Comparison of ENCODE assay signal across 9 cellular contexts in the genomic region with DNA sequence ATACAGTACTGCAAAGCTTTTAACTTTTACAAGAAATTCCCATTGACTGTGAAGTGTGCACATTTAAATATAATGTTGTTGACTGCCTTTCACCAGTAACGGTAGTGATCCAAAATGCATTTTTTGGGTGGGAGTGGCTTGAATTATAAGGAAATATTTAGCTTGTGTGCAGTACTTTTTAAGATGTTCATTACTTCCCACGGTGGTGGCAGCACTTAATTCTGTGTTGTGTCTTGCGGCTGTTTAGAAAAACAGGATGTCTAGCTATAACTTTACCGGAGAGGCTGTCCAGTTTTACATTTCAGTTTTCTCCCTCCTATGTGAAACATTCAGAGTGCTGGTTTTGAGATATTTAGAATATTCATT. TPM values are rescaled to one million over a fixed set of nuclear protein-coding genes. Genes with fewer than 3 reads are reported as not detected.
DNase-seq lines count a peak whose midpoint lies in the region; ATAC-seq and TF ChIP-seq lines count a peak whose summit lies in the region.
"Had no signal": no experiment of that assay in that cellular context is flagged by ENCODE, and none has a peak within 500 bp of the region (broad histone marks: within the 10 kb centered on the region; RNA-seq: fewer than 3 reads in every experiment).

No MANE protein-coding gene starts in this region.

- no peak for TF ChIP-seq CTCF in thoracic aorta (IDR thresholded peaks at IDR 0.05)

- peaks cover 34% of the 10 kb centered on the region for H3K36me3 Mint-ChIP-seq in activated CD4-positive, alpha-beta memory T cell treated with anti-CD3 and anti-CD28 coated beads, Interleukin-2, amount 10 ng/mL, durations not matched to agents 7 days and 5 days (ENCODE audit: low read depth)

- H3K27me3 ChIP-seq in iPS-18a (ENCODE audit: control insufficient read depth, insufficient read depth, low read length) (peaks cover 13% of the 10 kb centered on the region), thoracic aorta (replicated peaks; ENCODE audit: insufficient read depth) (no peaks in the 10 kb centered on the region)

- peak overlapping the region; percentile 84 for H3K4me3 Mint-ChIP-seq in activated CD4-positive, alpha-beta memory T cell treated with anti-CD3 and anti-CD28 coated beads, Interleukin-2, amount 10 ng/mL, durations not matched to agents 7 days and 5 days

- peaks cover 63% of the 10 kb centered on the region for H3K4me1 Mint-ChIP-seq in activated CD4-positive, alpha-beta memory T cell treated with anti-CD3 and anti-CD28 coated beads, Interleukin-2, amount 10 ng/mL, durations not matched to agents 7 days and 5 days

- peaks cover 2% of the 10 kb centered on the region for H3K27me3 Mint-ChIP-seq in activated CD4-positive, alpha-beta memory T cell treated with anti-CD3 and anti-CD28 coated beads, Interleukin-2, amount 10 ng/mL, durations not matched to agents 7 days and 5 days

- POLR2A ChIA-PET in activated CD4-positive, alpha-beta memory T cell treated with anti-CD3 and anti-CD28 coated beads, Interleukin-2, amount 10 ng/mL, durations not matched to agents 7 days and 5 days (lab: Charles Lee), result interaction anchor here (0.6 to 7.1 kb wide), 16 partner anchors 9 to 789 kb away, joined by 3 to 99 read pairs (median 8); a partner anchor contains a TSS

- H3K4me3 ChIP-seq in iPS-18a (ENCODE audit: low read length) (peak overlapping the region; percentile 85), thoracic aorta (peak overlapping the region; percentile 96)

- H3K36me3 ChIP-seq in iPS-18a (ENCODE audit: control insufficient read depth, low read depth, low read length) (peaks cover 3% of the 10 kb centered on the region), thoracic aorta (no peaks in the 10 kb centered on the region)
- H3K36me3 ChIP-seq: cardiac muscle cell had no signal

- DNase-seq in activated CD4-positive, alpha-beta T cell treated with anti-CD3 and anti-CD28 coated beads, Interleukin-2, amount 50 U/mL, for 1 hour, result peak; percentile 18
- no peak for DNase-seq in activated CD4-positive, alpha-beta T cell treated with anti-CD3 and anti-CD28 coated beads for 1 hour
- DNase-seq in activated CD4-positive, alpha-beta memory T cell treated with anti-CD3 and anti-CD28 coated beads, Interleukin-2, amount 10 ng/mL, durations not matched to agents 7 days and 5 days, result peak; percentile 38
- DNase-seq in thoracic aorta (ENCODE audit: low spot score) (no peak), pons (ENCODE audit: low spot score) (no peak), NCI-H2081 treated with DMSO at 0.1 percent for 48 hours (lab: John Stamatoyannopoulos, UW) (no peak)

- ATAC-seq in thoracic aorta (ENCODE audit: insufficient number of reproducible peaks, low FRiP score, low read depth) (no peak), HG02840 (IDR thresholded peaks at IDR 0.05; ENCODE audit: low FRiP score, unreplicated experiment) (no peak)

- no peak overlapping the region for H3K27ac ChIP-seq in iPS-18a (ENCODE audit: low read length)
- peak overlapping the region in 1 of 2 donors; percentile 27 for H3K27ac ChIP-seq in thoracic aorta
- H3K27ac ChIP-seq: cardiac muscle cell had no signal

- H3K27ac Mint-ChIP-seq in activated CD4-positive, alpha-beta memory T cell treated with anti-CD3 and anti-CD28 coated beads, Interleukin-2, amount 10 ng/mL, durations not matched to agents 7 days and 5 days, result peak overlapping the region; percentile 81

- no peaks in the 10 kb centered on the region for H3K9me3 Mint-ChIP-seq in activated CD4-positive, alpha-beta memory T cell treated with anti-CD3 and anti-CD28 coated beads, Interleukin-2, amount 10 ng/mL, durations not matched to agents 7 days and 5 days

- no peaks in the 10 kb centered on the region for H3K9me3 ChIP-seq in iPS-18a (ENCODE audit: control insufficient read depth, low read depth, low read length)
- no peaks in the 10 kb centered on the region for H3K9me3 ChIP-seq in thoracic aorta

- CTCF ChIA-PET in activated CD4-positive, alpha-beta memory T cell treated with anti-CD3 and anti-CD28 coated beads, Interleukin-2, amount 10 ng/mL, durations not matched to agents 7 days and 5 days (lab: Charles Lee), result interaction anchor here (0.7 to 3.8 kb wide), 17 partner anchors 15 to 123 kb away, joined by 3 to 56 read pairs (median 6); a partner anchor contains a TSS

- H3K9ac ChIP-seq in iPS-18a (ENCODE audit: low read length), result peak overlapping the region; percentile 85

- H3K4me1 ChIP-seq in iPS-18a (ENCODE audit: control insufficient read depth, low read depth, low read length), result peaks cover 17% of the 10 kb centered on the region
- H3K4me1 ChIP-seq in thoracic aorta (ENCODE audit: control insufficient read depth in 1 of 2, low read depth in 2 of 2), result peaks cover 21 to 55% of the 10 kb centered on the region in 2 donors

RNA-seq across cellular contexts. Expression of a gene that starts 1.7 kb away (rescaled TPM):
- 10 to 100 TPM; 25.2 to 26.3 TPM for total RNA-seq in activated CD4-positive, alpha-beta memory T cell treated with anti-CD3 and anti-CD28 coated beads, Interleukin-2, amount 10 ng/mL, durations not matched to agents 7 days and 5 days
- total RNA-seq in thoracic aorta, result 10 to 100 TPM; 22.2 to 25.6 TPM

Comparison
In these comparisons a context has a peak if more than half of its experiments do, and no peak if none do; other contexts are left out.
1. DNase-seq: peak in activated CD4-positive, alpha-beta T cell treated with anti-CD3 and anti-CD28 coated beads, Interleukin-2, amount 50 U/mL, for 1 hour (single experiment) and activated CD4-positive, alpha-beta memory T cell treated with anti-CD3 and anti-CD28 coated beads, Interleukin-2, amount 10 ng/mL, durations not matched to agents 7 days and 5 days (single experiment); none in activated CD4-positive, alpha-beta T cell treated with anti-CD3 and anti-CD28 coated beads for 1 hour (single experiment), thoracic aorta (single experiment), pons (single experiment) and NCI-H2081 treated with DMSO at 0.1 percent for 48 hours (single experiment).